12 cellular contexts compared by ENCODE assay signal in genomic region chr17:66549312-66549705, GRCh38.
A peak's percentile ranks its signal among the peaks of the same experiment; 100 is the strongest.
DNase-seq lines count a peak whose midpoint lies in the region; ATAC-seq, FAIRE-seq and TF ChIP-seq lines count a peak whose summit lies in the region.
"Had no signal": no experiment of that assay in that cellular context is flagged by ENCODE, and none has a peak within 500 bp of the region (broad histone marks: within the 10 kb centered on the region; RNA-seq: fewer than 3 reads in every experiment).

No MANE protein-coding gene starts in this region.

- peak overlapping the region; percentile 4 for H3K27ac Mint-ChIP-seq in T-helper 17 cell
- H3K27ac Mint-ChIP-seq: activated B cell treated with CpG ODN at 0.5 μM for 24 hours had no signal

- peaks cover 28% of the 10 kb centered on the region for H3K4me1 Mint-ChIP-seq in T-helper 17 cell
- H3K4me1 Mint-ChIP-seq: activated B cell treated with CpG ODN at 0.5 μM for 24 hours had no signal

- FAIRE-seq in urothelium cell line (lab: Jason Lieb, UNC), result peak; percentile 83

- H3K36me3 Mint-ChIP-seq in T-helper 17 cell (ENCODE audit: low read depth), result no peaks in the 10 kb centered on the region

- no peaks in the 10 kb centered on the region for H3K9me3 ChIP-seq in T-helper 17 cell (ENCODE audit: control insufficient read depth, low read length, poor library complexity, severe bottlenecking)

- H3K4me3 Mint-ChIP-seq in T-helper 17 cell, result no peak overlapping the region
- H3K4me3 Mint-ChIP-seq: activated B cell treated with CpG ODN at 0.5 μM for 24 hours had no signal

- H3K27me3 Mint-ChIP-seq in T-helper 17 cell, result no peaks in the 10 kb centered on the region
- H3K27me3 Mint-ChIP-seq: activated B cell treated with CpG ODN at 0.5 μM for 24 hours had no signal

- ATAC-seq in T-helper 17 cell, result no peak
- ATAC-seq: stimulated activated naive CD8-positive, alpha-beta T cell treated with anti-CD3 and anti-CD28 coated beads, Interleukin-15, Interleukin-2, amounts not matched to agents 100 U/mL and 50 U/mL, for 24 hours had no signal

- peak; percentile 13 for DNase-seq in activated CD4-positive, alpha-beta T cell treated with anti-CD3 and anti-CD28 coated beads for 48 hours
- no peak for DNase-seq in activated CD4-positive, alpha-beta T cell treated with anti-CD3 and anti-CD28 coated beads, Interleukin-2, amount 50 U/mL, for 1 hour
- no peak for DNase-seq in T-helper 17 cell
- peak; percentile 54 for DNase-seq in fibroblast of villous mesenchyme (ENCODE audit: low read depth)
- peak; percentile 49 for DNase-seq in urothelium cell line (ENCODE audit: low spot score)
- no peak for DNase-seq in NCI-H2171 (lab: John Stamatoyannopoulos, UW)
- no peak for DNase-seq in NCI-H2196 (lab: John Stamatoyannopoulos, UW; ENCODE audit: unreplicated experiment)
- no peak for DNase-seq in NK-92 treated with Interleukin-12 subunit alpha and Interleukin-12 subunit beta, amount 100 ng/mL, for 24 hours (lab: John Stamatoyannopoulos, UW)
- DNase-seq: activated B cell treated with CpG ODN at 0.5 μM for 24 hours; effector CD4-positive, alpha-beta T cell; NCI-H187 treated with DMSO at 0.1 percent for 48 hours; stimulated activated naive CD8-positive, alpha-beta T cell treated with anti-CD3 and anti-CD28 coated beads, Interleukin-15, Interleukin-2, amounts not matched to agents 100 U/mL and 50 U/mL, for 24 hours had no signal

- H3K4me3 ChIP-seq in fibroblast of villous mesenchyme (ENCODE audit: low read depth, low read length), result no peak overlapping the region

- TF ChIP-seq CTCF in fibroblast of villous mesenchyme (IDR thresholded peaks at IDR 0.05; ENCODE audit: insufficient read depth, low read depth, low read length), result no peak

Comparison
In these comparisons a context has a peak if more than half of its experiments do, and no peak if none do; other contexts are left out.
1. DNase-seq: peak in activated CD4-positive, alpha-beta T cell treated with anti-CD3 and anti-CD28 coated beads for 48 hours (single experiment), fibroblast of villous mesenchyme (single experiment) and urothelium cell line (single experiment); none in activated CD4-positive, alpha-beta T cell treated with anti-CD3 and anti-CD28 coated beads, Interleukin-2, amount 50 U/mL, for 1 hour (single experiment), T-helper 17 cell (0 of 3), NCI-H2171 (single experiment), NCI-H2196 (single experiment) and NK-92 treated with Interleukin-12 subunit alpha and Interleukin-12 subunit beta, amount 100 ng/mL, for 24 hours (single experiment).